ENCODE assay signal across 8 cellular contexts in the genomic region with DNA sequence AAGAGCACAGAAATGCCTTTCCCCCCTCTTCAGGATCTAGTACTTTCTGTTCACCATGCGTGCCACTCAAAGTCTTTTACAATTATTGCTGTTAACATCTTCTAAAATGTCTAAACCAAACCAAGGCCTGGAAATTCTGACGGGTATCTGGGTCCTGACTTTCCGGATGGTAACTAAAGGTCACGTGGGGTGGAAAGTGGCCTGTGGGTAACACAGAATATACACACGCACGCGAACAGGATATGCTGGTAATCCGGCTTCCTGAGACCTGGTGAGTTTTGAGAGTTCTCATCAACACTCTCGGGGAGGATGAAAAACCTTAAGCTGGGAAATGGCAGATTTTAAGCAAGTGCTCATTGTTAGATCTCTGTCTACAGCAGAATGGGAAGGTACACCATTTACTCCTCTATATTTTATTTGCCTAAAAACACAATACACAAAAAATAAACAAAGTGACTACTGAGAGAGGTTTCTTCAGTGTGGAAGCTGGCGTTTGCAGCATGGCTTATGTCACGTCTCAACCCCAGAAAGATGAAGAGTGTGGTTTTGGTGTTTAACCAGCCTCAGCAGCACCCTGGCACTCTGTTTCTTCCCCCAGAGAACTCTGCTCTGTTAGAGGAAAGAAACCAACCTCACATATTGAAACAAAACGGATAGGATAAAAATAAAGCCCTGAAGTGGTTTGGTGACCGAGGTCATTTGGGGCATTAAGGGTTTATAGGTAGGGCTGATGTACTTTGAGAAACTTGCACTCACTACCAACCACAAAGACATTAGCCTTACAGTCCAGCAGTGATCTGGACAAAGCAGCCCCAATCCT. TPM values are rescaled to one million over a fixed set of nuclear protein-coding genes. Genes with fewer than 3 reads are reported as not detected.
DNase-seq lines count a peak whose midpoint lies in the region; ATAC-seq lines count a peak whose summit lies in the region.

No MANE protein-coding gene starts in this region.

- DNase-seq in activated gamma-delta T cell treated with Interleukin-2 at 50 U/mL for 16 hours (peak; percentile 84), activated gamma-delta T cell (lab: John Stamatoyannopoulos, UW) (no peak), KBM-7 (peak; percentile 87), mesenteric fat pad (ENCODE audit: low spot score) (no peak), HCEC 1CT (no peak)
- DNase-seq in activated T-cell treated with anti-CD3 and anti-CD28 coated beads, Interleukin-2, amount 50 U/mL, for 48 hours: peak; percentile 81 to 85

- in situ Hi-C loops in KBM-7 (cut with MboI; ENCODE audit: low pct_unique_long_range_greater_than_20kb, low sequenced_read_pairs): no loop called here

- H3K27ac ChIP-seq in skin epidermis: peak overlapping the region in 15 of 21 experiments; percentile 12 to 81 (median 56)

- no peak for ATAC-seq in GM21526 (IDR thresholded peaks at IDR 0.05; ENCODE audit: low FRiP score, unreplicated experiment)

- H3K4me3 ChIP-seq in skin epidermis: no peak overlapping the region

RNA-seq across cellular contexts. Expression of a gene that starts 37.3 kb away (rescaled TPM):
- total RNA-seq in mesenteric fat pad: 31.9 TPM

RNA-seq across cellular contexts. Expression of a gene that starts 37.5 kb away (rescaled TPM):
- total RNA-seq in mesenteric fat pad: 10.0 TPM

Comparison
In these comparisons a context has a peak if more than half of its experiments do, and no peak if none do; other contexts are left out.
1. DNase-seq: peak in activated gamma-delta T cell treated with Interleukin-2 at 50 U/mL for 16 hours (single experiment), KBM-7 (single experiment) and activated T-cell treated with anti-CD3 and anti-CD28 coated beads, Interleukin-2, amount 50 U/mL, for 48 hours (2 of 2); none in activated gamma-delta T cell (single experiment), mesenteric fat pad (single experiment) and HCEC 1CT (single experiment).